ENCODE assay signal across 14 cellular contexts in genomic region chr7:98569606-98570337, GRCh38. TPM values are rescaled to one million over a fixed set of nuclear protein-coding genes. Genes with fewer than 3 reads are reported as not detected.
DNase-seq lines count a peak whose midpoint lies in the region; ATAC-seq and TF ChIP-seq lines count a peak whose summit lies in the region.
"Had no signal": no experiment of that assay in that cellular context is flagged by ENCODE, and none has a peak within 500 bp of the region (broad histone marks: within the 10 kb centered on the region; RNA-seq: fewer than 3 reads in every experiment).

No MANE protein-coding gene starts in this region.

- no peaks in the 10 kb centered on the region for H3K36me3 ChIP-seq in breast epithelium
- H3K36me3 ChIP-seq in vagina: no peaks in the 10 kb centered on the region

- TF ChIP-seq CTCF in MCF 10A (IDR thresholded peaks at IDR 0.05; ENCODE audit: unreplicated experiment): no peak
- TF ChIP-seq CTCF in breast epithelium (IDR thresholded peaks at IDR 0.05): no peak
- no peak for TF ChIP-seq CTCF in chondrocyte (IDR thresholded peaks at IDR 0.05)
- TF ChIP-seq CTCF in vagina (IDR thresholded peaks at IDR 0.05): no peak
- no peak for TF ChIP-seq CTCF in foreskin keratinocyte (conservative IDR thresholded peaks at IDR 0.05)

- CTCF ChIA-PET in MCF 10A (lab: Yijun Ruan, JAX): interaction anchor here (1.0 kb wide), 1 partner anchor 269 kb away, joined by 4 read pairs; no protein-coding TSS in a partner anchor

- H3K4me3 Mint-ChIP-seq in MCF 10A (ENCODE audit: unreplicated experiment) (no peak overlapping the region), chondrocyte (ENCODE audit: unreplicated experiment) (peak overlapping the region; percentile 40)
- H3K4me3 Mint-ChIP-seq: naive thymus-derived CD8-positive, alpha-beta T cell had no signal

- no TSS peak for BruUV-seq in MCF 10A (replicated peaks; lab: Mats Ljungman, UMichigan)

- TF ChIP-seq POLR2A in breast epithelium (IDR thresholded peaks at IDR 0.05): no peak
- TF ChIP-seq POLR2A in vagina (IDR thresholded peaks at IDR 0.05): no peak

- H3K27ac Mint-ChIP-seq in MCF 10A (ENCODE audit: low read depth, unreplicated experiment) (no peak overlapping the region), chondrocyte (ENCODE audit: unreplicated experiment) (peak overlapping the region; percentile 57)
- H3K27ac Mint-ChIP-seq: naive thymus-derived CD8-positive, alpha-beta T cell had no signal

- H3K9me3 ChIP-seq in breast epithelium: peaks cover 0 to 12% of the 10 kb centered on the region in 2 donors
- H3K9me3 ChIP-seq in vagina: no peaks in the 10 kb centered on the region

- H3K27me3 Mint-ChIP-seq in MCF 10A (ENCODE audit: insufficient read depth, unreplicated experiment) (peaks cover 11% of the 10 kb centered on the region), chondrocyte (ENCODE audit: low read depth) (peaks cover 4% of the 10 kb centered on the region)

- H3K36me3 Mint-ChIP-seq in MCF 10A (ENCODE audit: insufficient read depth, unreplicated experiment): no peaks in the 10 kb centered on the region
- no peaks in the 10 kb centered on the region for H3K36me3 Mint-ChIP-seq in chondrocyte (ENCODE audit: low read depth)

- H3K27ac ChIP-seq in breast epithelium: peak overlapping the region in 1 of 2 donors; percentile 32
- H3K27ac ChIP-seq in vagina: peak overlapping the region; percentile 13
- H3K27ac ChIP-seq in foreskin keratinocyte: no peak overlapping the region
- H3K27ac ChIP-seq: HL-60 had no signal

- H3K4me1 ChIP-seq in breast epithelium (no peaks in the 10 kb centered on the region), vagina (no peaks in the 10 kb centered on the region), foreskin keratinocyte (no peaks in the 10 kb centered on the region)

- intact Hi-C loops in MCF 10A (cut with micrococcal nuclease) (no loop called here), breast epithelium (cut with DNase I; ENCODE audit: low total_unique reads) (no loop called here), vagina (cut with DNase I) (no loop called here)

- H3K9me3 Mint-ChIP-seq in MCF 10A (ENCODE audit: unreplicated experiment) (no peaks in the 10 kb centered on the region), chondrocyte (ENCODE audit: low read depth) (peaks cover 13% of the 10 kb centered on the region)

- H3K4me1 Mint-ChIP-seq in MCF 10A (ENCODE audit: insufficient read depth, unreplicated experiment) (peaks cover 6% of the 10 kb centered on the region), chondrocyte (ENCODE audit: low read depth) (peaks cover 22% of the 10 kb centered on the region)
- H3K4me1 Mint-ChIP-seq: naive thymus-derived CD8-positive, alpha-beta T cell had no signal

- H3K4me3 ChIP-seq in breast epithelium (no peak overlapping the region), vagina (no peak overlapping the region)

- DNase-seq in MCF 10A (ENCODE audit: unreplicated experiment) (peak; percentile 35), breast epithelium (ENCODE audit: low spot score in 2 of 2) (no peak), chondrocyte (ENCODE audit: low spot score) (no peak), middle frontal gyrus (ENCODE audit: extremely low spot score, low spot score) (peak; percentile 61), vagina (ENCODE audit: extremely low spot score in 2 of 2) (no peak), T-helper 2 cell (no peak), kidney tubule cell (ENCODE audit: low spot score) (no peak), foreskin keratinocyte (no peak)
- DNase-seq: activated CD4-positive, CD25-positive, alpha-beta regulatory T cell treated with anti-CD3 and anti-CD28 coated beads, Interleukin-2, amount 50 U/mL, for 72 hours; activated naive CD4-positive, alpha-beta T cell; GF-D8; naive thymus-derived CD8-positive, alpha-beta T cell had no signal

- ATAC-seq in foreskin keratinocyte: no peak
- ATAC-seq: HCT116; naive thymus-derived CD8-positive, alpha-beta T cell had no signal

- H3K27me3 ChIP-seq in breast epithelium (peaks cover 0 to 21% of the 10 kb centered on the region in 2 donors), vagina (no peaks in the 10 kb centered on the region), foreskin keratinocyte (no peaks in the 10 kb centered on the region)

- POLR2A ChIA-PET in MCF 10A (lab: Yijun Ruan, JAX): interaction anchor here (1.6 kb wide), 1 partner anchor 22 kb away, joined by 4 read pairs; no protein-coding TSS in a partner anchor

RNA-seq across cellular contexts. Expression of gene NPTX2, which starts 47.3 kb away (rescaled TPM):
- total RNA-seq in MCF 10A (2022): not detected in 2 replicates
- 1 to 10 TPM; 1.5 to 3.3 (median 3.2) TPM for total RNA-seq in breast epithelium
- 1.4 to 5.5 TPM (median 5.5 TPM) in 3 replicates for total RNA-seq in chondrocyte
- 13.0 TPM for total RNA-seq in vagina
- total RNA-seq in foreskin keratinocyte: not detected in 2 replicates
- not detected in 2 replicates for polyA plus RNA-seq in foreskin keratinocyte
- total RNA-seq: naive thymus-derived CD8-positive, alpha-beta T cell had no signal
- polyA plus RNA-seq: naive thymus-derived CD8-positive, alpha-beta T cell had no signal

Comparison
In these comparisons a context has a peak if more than half of its experiments do, and no peak if none do; other contexts are left out.
1. DNase-seq: peak in MCF 10A (single experiment) and middle frontal gyrus (single experiment); none in breast epithelium (0 of 2), chondrocyte (single experiment), vagina (0 of 2), T-helper 2 cell (0 of 5), kidney tubule cell (single experiment) and foreskin keratinocyte (0 of 2).